ENCODE assay signal across 8 cellular contexts in genomic region chr5:177366528-177367322, GRCh38. TPM values are rescaled to one million over a fixed set of nuclear protein-coding genes. Genes with fewer than 3 reads are reported as not detected.
DNase-seq lines count a peak whose midpoint lies in the region; ATAC-seq and TF ChIP-seq lines count a peak whose summit lies in the region.

No MANE protein-coding gene starts in this region.

- no peaks in the 10 kb centered on the region for H3K9me3 ChIP-seq in HAP-1
- no peaks in the 10 kb centered on the region for H3K9me3 ChIP-seq in adrenal gland (replicated peaks in 1 of 3)
- H3K9me3 ChIP-seq in right cardiac atrium (ENCODE audit: control insufficient read depth, low read length), result no peaks in the 10 kb centered on the region

- H3K4me3 Mint-ChIP-seq in activated naive CD8-positive, alpha-beta T cell treated with anti-CD3 and anti-CD28 coated beads, Interleukin-2, amount 50 U/mL, for 24 hours, result no peak overlapping the region

- no peak overlapping the region for H3K27ac Mint-ChIP-seq in activated naive CD8-positive, alpha-beta T cell treated with anti-CD3 and anti-CD28 coated beads, Interleukin-2, amount 50 U/mL, for 24 hours

- intact Hi-C loops in adrenal gland (cut with DNase I), result no loop called here
- intact Hi-C loops in right cardiac atrium (cut with DNase I), result no loop called here

- TF ChIP-seq CTCF in adrenal gland (IDR thresholded peaks at IDR 0.05), result no peak

- peak overlapping the region; percentile 87 to 98 (median 94) for H3K27ac ChIP-seq in adrenal gland
- H3K27ac ChIP-seq in right cardiac atrium (ENCODE audit: low read length), result peak overlapping the region; percentile 94

- DNase-seq in HAP-1 (ENCODE audit: low spot score in 2 of 2) (peak; percentile 74 to 93), adrenal gland (peak; percentile 92 to 96 (median 93)), right cardiac atrium (peak; percentile 92 to 97 (median 96)), renal cortical epithelial cell (ENCODE audit: low read depth) (peak; percentile 74), DMS153 treated with DMSO at 0.1 percent for 48 hours (lab: John Stamatoyannopoulos, UW; ENCODE audit: unreplicated experiment) (no peak)
- no peak for DNase-seq in activated naive CD8-positive, alpha-beta T cell treated with anti-CD3 and anti-CD28 coated beads, Interleukin-2, amount 50 U/mL, for 24 hours

- ATAC-seq in right cardiac atrium (peak; percentile 91 to 92), GM21723 (IDR thresholded peaks at IDR 0.05; ENCODE audit: unreplicated experiment) (no peak), GM18870 (IDR thresholded peaks at IDR 0.05; ENCODE audit: unreplicated experiment) (no peak)
- no peak for ATAC-seq in activated naive CD8-positive, alpha-beta T cell treated with anti-CD3 and anti-CD28 coated beads, Interleukin-2, amount 50 U/mL, for 24 hours

- TF ChIP-seq POLR2A in adrenal gland (IDR thresholded peaks at IDR 0.05), result peak in 1 of 2 donors; percentile 61

- H3K4me1 ChIP-seq in HAP-1 (peaks cover 9% of the 10 kb centered on the region), adrenal gland (replicated peaks in 1 of 2) (peaks cover 27 to 36% of the 10 kb centered on the region in 2 donors), right cardiac atrium (ENCODE audit: control insufficient read depth, insufficient read depth, low read length) (peaks cover 4% of the 10 kb centered on the region)

- H3K27me3 Mint-ChIP-seq in activated naive CD8-positive, alpha-beta T cell treated with anti-CD3 and anti-CD28 coated beads, Interleukin-2, amount 50 U/mL, for 24 hours, result no peaks in the 10 kb centered on the region

- WGBS in adrenal gland, 4 donors, result 16 to 29% (median 18%) methylated on average over 16 to 36 of the region's 36 CpGs
- WGBS in right cardiac atrium, result 13% methylated on average over 36 of the region's 36 CpGs

- in situ Hi-C loops in HAP-1 (cut with MboI; ENCODE audit: low sequenced_read_pairs), result no loop called here

- peaks cover 61% of the 10 kb centered on the region for H3K4me1 Mint-ChIP-seq in activated naive CD8-positive, alpha-beta T cell treated with anti-CD3 and anti-CD28 coated beads, Interleukin-2, amount 50 U/mL, for 24 hours

- no peaks in the 10 kb centered on the region for H3K36me3 ChIP-seq in HAP-1 (replicated peaks)
- no peaks in the 10 kb centered on the region for H3K36me3 ChIP-seq in adrenal gland (replicated peaks in 1 of 2)

- H3K9me3 Mint-ChIP-seq in activated naive CD8-positive, alpha-beta T cell treated with anti-CD3 and anti-CD28 coated beads, Interleukin-2, amount 50 U/mL, for 24 hours, result no peaks in the 10 kb centered on the region

- H3K36me3 Mint-ChIP-seq in activated naive CD8-positive, alpha-beta T cell treated with anti-CD3 and anti-CD28 coated beads, Interleukin-2, amount 50 U/mL, for 24 hours (ENCODE audit: low read depth), result peaks cover 12% of the 10 kb centered on the region

- no peaks in the 10 kb centered on the region for H3K27me3 ChIP-seq in HAP-1 (ENCODE audit: low read depth)
- no peaks in the 10 kb centered on the region for H3K27me3 ChIP-seq in adrenal gland
- H3K27me3 ChIP-seq in right cardiac atrium (ENCODE audit: control insufficient read depth, insufficient read depth), result no peaks in the 10 kb centered on the region

- H3K4me3 ChIP-seq in HAP-1 (peak overlapping the region; percentile 7; the same call in 1 of the 2 replicates), adrenal gland (peak overlapping the region in 2 of 4 donors; percentile 18 to 49), right cardiac atrium (ENCODE audit: low read length) (peak overlapping the region; percentile 54)

RNA-seq across cellular contexts. Expression of gene RGS14, which starts 9.0 kb away (rescaled TPM):
- 10 to 100 TPM in 6 of 8 donors, 1 to 10 TPM in 2; 4.4 to 36.3 (median 15.5) TPM for total RNA-seq in adrenal gland
- 10 to 100 TPM in 2 of 3 donors, 1 to 10 TPM in 1; 2.3 to 19.8 (median 18.5) TPM for polyA plus RNA-seq in adrenal gland
- total RNA-seq in right cardiac atrium, result 1 to 10 TPM; 3.8 to 5.1 (median 4.2) TPM
- polyA plus RNA-seq in right cardiac atrium, result 4.6 TPM
- total RNA-seq in renal cortical epithelial cell, result 11.1 and 30.2 TPM in 2 replicates

RNA-seq across cellular contexts. Expression of gene LMAN2, which starts 15.3 kb away (rescaled TPM):
- total RNA-seq in adrenal gland (100 to 1,000 TPM; 109 to 398 (median 164) TPM), right cardiac atrium (10 to 100 TPM; 59.0 to 74.3 (median 68.8) TPM), renal cortical epithelial cell (242 and 337 TPM in 2 replicates)
- polyA plus RNA-seq in adrenal gland (100 to 1,000 TPM in 1 of 3 donors, 10 to 100 TPM in 2; 85.7 to 147 (median 97.4) TPM), right cardiac atrium (109 TPM)

RNA-seq across cellular contexts. Expression of gene SLC34A1, which starts 17.5 kb away (rescaled TPM):
- total RNA-seq in adrenal gland (not detected), right cardiac atrium (not detected), renal cortical epithelial cell (0.05 TPM in 1 of 2 replicates, not detected in the other)
- polyA plus RNA-seq in adrenal gland (not detected), right cardiac atrium (not detected)

RNA-seq across cellular contexts. Expression of gene PFN3, which starts 33.7 kb away (rescaled TPM):
- total RNA-seq in adrenal gland (not detected), right cardiac atrium (not detected), renal cortical epithelial cell (not detected in 2 replicates)
- polyA plus RNA-seq in adrenal gland (not detected), right cardiac atrium (not detected)

RNA-seq across cellular contexts. Expression of gene F12, which starts 42.6 kb away (rescaled TPM):
- under 1 TPM in 6 of 8 donors, not detected in 2; 0.11 to 0.69 (median 0.28) TPM for total RNA-seq in adrenal gland
- polyA plus RNA-seq in adrenal gland, result under 1 TPM in 2 of 3 donors, not detected in 1; 0.47 to 0.80 TPM
- under 1 TPM; 0.17 to 0.34 (median 0.26) TPM for total RNA-seq in right cardiac atrium
- 0.27 TPM for polyA plus RNA-seq in right cardiac atrium
- 3.1 and 5.9 TPM in 2 replicates for total RNA-seq in renal cortical epithelial cell

Comparison
In these comparisons a context has a peak if more than half of its experiments do, and no peak if none do; other contexts are left out.
1. DNase-seq: peak in HAP-1 (2 of 2), adrenal gland (7 of 7), right cardiac atrium (3 of 3) and renal cortical epithelial cell (single experiment); none in DMS153 treated with DMSO at 0.1 percent for 48 hours (single experiment) and activated naive CD8-positive, alpha-beta T cell treated with anti-CD3 and anti-CD28 coated beads, Interleukin-2, amount 50 U/mL, for 24 hours (single experiment).
2. ATAC-seq: peak in right cardiac atrium (2 of 2); none in activated naive CD8-positive, alpha-beta T cell treated with anti-CD3 and anti-CD28 coated beads, Interleukin-2, amount 50 U/mL, for 24 hours (single experiment), GM21723 (single experiment) and GM18870 (single experiment).